In the genomic region with DNA sequence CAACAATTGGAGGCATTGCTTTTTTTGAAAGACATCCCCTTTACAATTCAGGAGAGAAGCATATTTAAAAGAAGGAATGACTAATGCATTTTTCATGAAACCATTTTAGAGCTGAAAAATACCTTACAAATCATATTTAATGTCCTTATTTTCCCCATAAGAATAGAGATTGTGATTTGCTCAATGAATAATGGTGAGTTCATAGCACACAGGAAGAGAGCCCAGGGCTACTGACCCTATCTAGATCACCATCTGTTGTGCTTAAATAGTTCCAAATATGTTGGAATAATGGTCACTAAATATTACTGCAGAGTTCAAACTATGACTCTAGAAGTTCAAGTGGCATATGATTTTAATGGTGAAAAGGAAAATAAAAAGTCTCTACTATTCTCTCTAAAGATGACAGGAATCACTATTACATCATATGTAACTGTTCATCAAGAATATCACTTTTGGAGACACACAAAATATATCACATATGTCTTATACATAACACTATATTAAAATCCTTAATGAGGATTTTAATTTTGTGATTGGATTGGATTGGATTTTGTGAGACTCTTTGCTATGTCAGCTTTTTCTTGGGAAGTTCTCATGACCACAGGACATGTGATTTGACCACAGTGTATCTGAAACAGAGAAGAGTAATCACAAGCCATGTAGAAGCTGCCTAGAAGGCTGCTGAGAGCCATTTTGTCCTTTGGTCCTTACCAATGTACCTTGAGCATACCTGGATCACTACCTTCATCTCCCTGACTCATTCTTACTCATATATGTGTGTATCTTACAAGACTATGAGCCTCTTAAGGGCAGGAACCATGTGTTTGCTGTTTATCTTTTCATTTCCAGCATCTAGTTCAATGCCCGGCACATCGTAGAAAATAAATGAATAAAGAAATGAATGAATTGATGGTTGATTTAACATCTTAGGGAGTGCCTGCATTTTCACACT, we compare ENCODE assay signal across 28 cellular contexts. TPM values are rescaled to one million over a fixed set of nuclear protein-coding genes. Genes with fewer than 3 reads are reported as not detected.
A peak's percentile ranks its signal among the peaks of the same experiment; 100 is the strongest.
DNase-seq lines count a peak whose midpoint lies in the region; ATAC-seq, FAIRE-seq and TF ChIP-seq lines count a peak whose summit lies in the region.
"Had no signal": no experiment of that assay in that cellular context is flagged by ENCODE, and none has a peak within 500 bp of the region (broad histone marks: within the 10 kb centered on the region; RNA-seq: fewer than 3 reads in every experiment).

No MANE protein-coding gene starts in this region.

- H3K27ac ChIP-seq in HepG2 (ENCODE audit: extremely low read length, insufficient read depth, low read length) (no peak overlapping the region), right lobe of liver (no peak overlapping the region), keratinocyte (ENCODE audit: control insufficient read depth, insufficient read depth, low read length) (no peak overlapping the region), stomach (no peak overlapping the region)
- H3K27ac ChIP-seq: prostate gland, SJSA1, testis had no signal

- TF ChIP-seq POLR2A in HepG2 (IDR thresholded peaks at IDR 0.05; ENCODE audit: insufficient read depth in 1 of 2, low read depth in 2 of 2, low read length in 2 of 2) (no peak), right lobe of liver (IDR thresholded peaks at IDR 0.05) (no peak), stomach (IDR thresholded peaks at IDR 0.05) (no peak)

- in situ Hi-C loops in HepG2 (cut with HindIII; ENCODE audit: extremely low pct_ligation_motif_present, low pct_unique_long_range_greater_than_20kb): no loop called here

- TF ChIP-seq RAD21 in HepG2 (CRISPR knock-in tag; IDR thresholded peaks at IDR 0.05): no peak

- H2AFZ ChIP-seq in HepG2 (ENCODE audit: low read length) (no peak overlapping the region), keratinocyte (ENCODE audit: control insufficient read depth, low read length) (no peak overlapping the region)

- H3K27me3 ChIP-seq in HepG2 (ENCODE audit: control insufficient read depth in 1 of 2, insufficient read depth in 2 of 2, low read length in 2 of 2) (no peaks in the 10 kb centered on the region), right lobe of liver (no peaks in the 10 kb centered on the region), keratinocyte (ENCODE audit: control insufficient read depth, extremely low read depth, insufficient read depth, low read length) (no peaks in the 10 kb centered on the region), stomach (no peaks in the 10 kb centered on the region)
- H3K27me3 ChIP-seq: MG63, SJSA1, testis, uterus had no signal

- H3K4me3 ChIP-seq in HepG2 (replicated peaks in 1 of 3; ENCODE audit: insufficient read depth in 1 of 3, low read depth in 2 of 3, low read length in 3 of 3) (no peak overlapping the region), right lobe of liver (no peak overlapping the region), keratinocyte (ENCODE audit: control insufficient read depth in 2 of 3, extremely low read depth in 1 of 3, insufficient read depth in 2 of 3, low read depth in 1 of 3, low read length in 3 of 3) (no peak overlapping the region), stomach (no peak overlapping the region)
- H3K4me3 ChIP-seq: MG63, prostate gland, SJSA1, testis, uterus had no signal

- H3K9ac ChIP-seq in HepG2 (ENCODE audit: insufficient read depth, low read depth, low read length) (no peak overlapping the region), keratinocyte (ENCODE audit: control insufficient read depth, extremely low read depth, insufficient read depth, low read length) (no peak overlapping the region)

- no peak for FAIRE-seq in HepG2 (lab: Jason Lieb, UNC)
- peak; percentile 88 for FAIRE-seq in keratinocyte (lab: Jason Lieb, UNC)
- FAIRE-seq: A204.1, H1, RCC 7860 had no signal

- H3K79me2 ChIP-seq in HepG2 (ENCODE audit: insufficient read depth, low read length): no peaks in the 10 kb centered on the region
- no peaks in the 10 kb centered on the region for H3K79me2 ChIP-seq in keratinocyte (ENCODE audit: control insufficient read depth, insufficient read depth, low read length)

- TF ChIP-seq CTCF in HepG2 (CRISPR knock-in tag; IDR thresholded peaks at IDR 0.05): no peak
- TF ChIP-seq CTCF in right lobe of liver (IDR thresholded peaks at IDR 0.05): no peak
- no peak for TF ChIP-seq CTCF in keratinocyte (optimal IDR thresholded peaks at IDR 0.05 in 1 of 3, IDR thresholded peaks at IDR 0.05 in 1 of 3, conservative IDR thresholded peaks at IDR 0.05 in 1 of 3; ENCODE audit: extremely low read depth in 1 of 3, insufficient read depth in 2 of 3, low read length in 3 of 3)
- TF ChIP-seq CTCF in stomach (IDR thresholded peaks at IDR 0.05): no peak

- intact Hi-C loops in HepG2 (cut with micrococcal nuclease; ENCODE audit: unreplicated experiment): no loop called here
- intact Hi-C loops in right lobe of liver (cut with DNase I): no loop called here
- intact Hi-C loops in left cardiac atrium (cut with DNase I): no loop called here
- intact Hi-C loops in stomach (cut with DNase I; ENCODE audit: low total_unique reads): no loop called here

- TF ChIP-seq EP300 in HepG2 (IDR thresholded peaks at IDR 0.05; ENCODE audit: low read depth in 2 of 2, low read length in 2 of 2) (no peak), HepG2 (CRISPR knock-in tag; IDR thresholded peaks at IDR 0.05; ENCODE audit: borderline replicate concordance) (no peak), stomach (IDR thresholded peaks at IDR 0.05) (no peak)

- H3K36me3 ChIP-seq in HepG2 (replicated peaks in 1 of 2; ENCODE audit: control insufficient read depth in 1 of 2, insufficient read depth in 2 of 2, low read length in 2 of 2) (no peaks in the 10 kb centered on the region), right lobe of liver (no peaks in the 10 kb centered on the region), keratinocyte (ENCODE audit: control insufficient read depth in 2 of 2, extremely low read depth in 1 of 2, insufficient read depth in 2 of 2, low read length in 2 of 2) (peaks cover 0 to 2% of the 10 kb centered on the region in 2 experiments), stomach (no peaks in the 10 kb centered on the region)
- H3K36me3 ChIP-seq: MG63, prostate gland, SJSA1, uterus had no signal

- WGBS in HepG2 (ENCODE audit: low lambda C conversion rate): 96% methylated on average over 2 of the region's 2 CpGs
- WGBS in right lobe of liver (ENCODE audit: insufficient coverage, low coverage, low lambda C conversion rate, missing lambda C conversion rate): 98% methylated on average over 2 of the region's 2 CpGs
- WGBS in stomach, 5 donors: 85 to 98% (median 95%) methylated on average over 2 of the region's 2 CpGs

- H4K20me1 ChIP-seq in HepG2 (ENCODE audit: insufficient read depth, low read length) (no peaks in the 10 kb centered on the region), keratinocyte (ENCODE audit: control insufficient read depth, extremely low read depth, insufficient read depth, low read length) (no peaks in the 10 kb centered on the region)

- dilution Hi-C loops in keratinocyte (cut with MboI; ENCODE audit: extremely low pct_ligation_motif_present, low sequenced_read_pairs): no loop called here

- POLR2A ChIA-PET in HepG2 (lab: Yijun Ruan, JAX): no interaction called here

- H3K9me3 ChIP-seq in HepG2 (ENCODE audit: low read length): no peaks in the 10 kb centered on the region
- no peaks in the 10 kb centered on the region for H3K9me3 ChIP-seq in right lobe of liver
- no peaks in the 10 kb centered on the region for H3K9me3 ChIP-seq in keratinocyte (ENCODE audit: control insufficient read depth, low read depth, low read length)
- H3K9me3 ChIP-seq in stomach: no peaks in the 10 kb centered on the region
- H3K9me3 ChIP-seq: MG63, prostate gland, SJSA1, testis, uterus had no signal

- DNase-seq in HepG2 (ENCODE audit: low spot score): no peak
- DNase-seq in right lobe of liver: no peak
- peak; percentile 57 for DNase-seq in cerebellum (ENCODE audit: low spot score)
- no peak for DNase-seq in keratinocyte (ENCODE audit: low read depth, low spot score)
- DNase-seq in left cardiac atrium: no peak
- DNase-seq in stomach: no peak
- no peak for DNase-seq in activated CD4-positive, alpha-beta T cell treated with anti-CD3 and anti-CD28 coated beads, Interleukin-2, amount 50 U/mL, for 1 hour
- no peak for DNase-seq in DMS79 treated with DMSO at 0.1 percent for 48 hours (lab: John Stamatoyannopoulos, UW)
- DNase-seq: activated CD8-positive, alpha-beta T cell treated with anti-CD3 and anti-CD28 coated beads for 36 hours; anterior cingulate cortex; CD4-positive, alpha-beta memory T cell; central memory CD4-positive, alpha-beta T cell; DMS 273 treated with DMSO at 0.1 percent for 48 hours; MG63; NCI-H1417 treated with DMSO at 0.1 percent for 48 hours; NCI-H2081 treated with DMSO at 0.1 percent for 48 hours; NCI-H226; NCI-H69; stimulated activated naive CD4-positive, alpha-beta T cell treated with Interleukin-2 at 50 U/mL for 16 hours; testis; uterus had no signal

- no TSS peak for BruUV-seq in HepG2 (replicated peaks; lab: Mats Ljungman, UMichigan)

- H3K9me1 ChIP-seq in keratinocyte (ENCODE audit: control insufficient read depth, extremely low read depth, insufficient read depth, low read length): no peaks in the 10 kb centered on the region

- CTCF ChIA-PET in HepG2 (lab: Yijun Ruan, JAX; ENCODE audit: low intra/inter-chr PET ratio, low total read pairs): no interaction called here

- ATAC-seq in HepG2: no peak
- no peak for ATAC-seq in right lobe of liver
- no peak for ATAC-seq in left cardiac atrium
- ATAC-seq: activated CD4-positive, CD25-positive, alpha-beta regulatory T cell treated with anti-CD3 and anti-CD28 coated beads, Interleukin-2, amount 50 U/mL, for 24 hours; activated CD8-positive, alpha-beta T cell treated with anti-CD3 and anti-CD28 coated beads for 36 hours; activated naive CD4-positive, alpha-beta T cell treated with anti-CD3 and anti-CD28 coated beads, Interleukin-2, amount 50 U/mL, for 72 hours had no signal

- H3K4me1 ChIP-seq in HepG2 (ENCODE audit: insufficient read depth, low read length) (0 out of 2 replicates have a peak, but pooled peaks cover under 1% of the 10 kb centered on the region), right lobe of liver (no peaks in the 10 kb centered on the region), keratinocyte (ENCODE audit: control insufficient read depth, extremely low read depth, insufficient read depth, low read length) (peaks cover 36% of the 10 kb centered on the region), stomach (no peaks in the 10 kb centered on the region)
- H3K4me1 ChIP-seq: prostate gland, SJSA1 had no signal

- H3K4me2 ChIP-seq in HepG2 (ENCODE audit: low read depth, low read length) (no peak overlapping the region), keratinocyte (ENCODE audit: control insufficient read depth, extremely low read depth, insufficient read depth, low read depth, low read length) (no peak overlapping the region)

RNA-seq across cellular contexts. Expression of a gene that starts 26.4 kb away (rescaled TPM):
- total RNA-seq in HepG2 (2016; rRNA removed; fragmentation: Illumina TruSeq; extraction: Trizol): 0.07 and 0.09 TPM in 2 replicates
- total RNA-seq in HepG2 (2016; cell fraction: cytosol; rRNA removed; fragmentation: Illumina TruSeq; extraction: Trizol; ENCODE audit: low read depth): not detected in 2 replicates
- 0.04 and 0.09 TPM in 2 replicates for total RNA-seq in HepG2 (2016; cell fraction: insoluble cytoplasmic fraction; rRNA removed; fragmentation: Illumina TruSeq; extraction: Trizol)
- not detected in 2 replicates for total RNA-seq in HepG2 (2016; cell fraction: membrane; rRNA removed; fragmentation: Illumina TruSeq; extraction: Trizol)
- total RNA-seq in HepG2 (2016; cell fraction: nucleus; rRNA removed; fragmentation: Illumina TruSeq; extraction: Trizol): 0.09 TPM in 1 of 2 replicates, not detected in the other
- 0.01 and 0.08 TPM in 2 replicates for polyA plus RNA-seq in HepG2 (2011; rRNA removed)
- polyA plus RNA-seq in HepG2 (2011; cell fraction: cytosol; rRNA removed): 0.01 and 0.06 TPM in 2 replicates
- polyA plus RNA-seq in HepG2 (2011; cell fraction: nucleus; rRNA removed): 0.09 TPM in 1 of 2 replicates, not detected in the other
- 0.04 TPM in 1 of 2 replicates, not detected in the other for polyA plus RNA-seq in HepG2 (2012)
- polyA plus RNA-seq in HepG2 (2016; cell fraction: cytosol; fragmentation: Illumina TruSeq; extraction: Trizol; ENCODE audit: low read depth): not detected in 2 replicates
- polyA plus RNA-seq in HepG2 (2016; cell fraction: insoluble cytoplasmic fraction; fragmentation: Illumina TruSeq; extraction: Trizol; ENCODE audit: low read depth): 0.08 TPM in 1 of 2 replicates, not detected in the other
- polyA plus RNA-seq in HepG2 (2016; cell fraction: membrane; fragmentation: Illumina TruSeq; extraction: Trizol; ENCODE audit: low read depth): not detected in 2 replicates
- 0.25 TPM in 1 of 2 replicates, not detected in the other for polyA plus RNA-seq in HepG2 (2016; cell fraction: nucleus; fragmentation: Illumina TruSeq; extraction: Trizol; ENCODE audit: insufficient read depth, low read depth)
- polyA minus RNA-seq in HepG2 (2011; rRNA and poly(A)+ RNA removed; ENCODE audit: low replicate concordance): not detected in 2 replicates
- not detected in 2 replicates for polyA minus RNA-seq in HepG2 (2011; cell fraction: cytosol; rRNA and poly(A)+ RNA removed)
- polyA minus RNA-seq in HepG2 (2011; cell fraction: nucleus; rRNA and poly(A)+ RNA removed): 0.12 TPM in 1 of 2 replicates, not detected in the other
- 1 to 10 TPM in 2 of 6 experiments, under 1 TPM in 2, not detected in 2; 0.42 to 1.2 (median 0.89) TPM for total RNA-seq in right lobe of liver
- total RNA-seq in cerebellum: 19.9 TPM
- polyA plus RNA-seq in keratinocyte: 2.1 to 4.5 TPM (median 2.8 TPM) in 3 replicates
- polyA plus RNA-seq in keratinocyte (2011; ENCODE audit: low read depth): not detected
- 1.2 and 2.5 TPM in 2 replicates for polyA plus RNA-seq in keratinocyte (2011; cell fraction: cytosol; rRNA removed)
- 3.2 and 4.3 TPM in 2 replicates for polyA plus RNA-seq in keratinocyte (2011; cell fraction: nucleus; rRNA removed)
- 0.11 and 1.4 TPM in 2 replicates for polyA plus RNA-seq in keratinocyte (2012; ENCODE audit: low replicate concordance)
- 1.1 to 3.5 TPM (median 2.1 TPM) in 3 replicates for polyA minus RNA-seq in keratinocyte
- 1.3 TPM for polyA minus RNA-seq in keratinocyte (2011; cell fraction: cytosol; rRNA and poly(A)+ RNA removed)
- 2.6 and 4.5 TPM in 2 replicates for polyA minus RNA-seq in keratinocyte (2011; cell fraction: nucleus; rRNA and poly(A)+ RNA removed)
- total RNA-seq in left cardiac atrium: 1 to 10 TPM in 1 of 2 donors, under 1 TPM in 1; 0.42 to 1.2 TPM
- 10 to 100 TPM in 1 of 5 donors, 1 to 10 TPM in 1, under 1 TPM in 3; 0.43 to 17.1 (median 0.58) TPM for total RNA-seq in stomach
- polyA plus RNA-seq in stomach: 1 to 10 TPM in 2 of 3 donors, under 1 TPM in 1; 0.06 to 2.9 (median 1.2) TPM
- total RNA-seq: CD4-positive, alpha-beta memory T cell had no signal
- polyA plus RNA-seq: CD4-positive, alpha-beta memory T cell had no signal
